18 cellular contexts compared by ENCODE assay signal in the genomic region with DNA sequence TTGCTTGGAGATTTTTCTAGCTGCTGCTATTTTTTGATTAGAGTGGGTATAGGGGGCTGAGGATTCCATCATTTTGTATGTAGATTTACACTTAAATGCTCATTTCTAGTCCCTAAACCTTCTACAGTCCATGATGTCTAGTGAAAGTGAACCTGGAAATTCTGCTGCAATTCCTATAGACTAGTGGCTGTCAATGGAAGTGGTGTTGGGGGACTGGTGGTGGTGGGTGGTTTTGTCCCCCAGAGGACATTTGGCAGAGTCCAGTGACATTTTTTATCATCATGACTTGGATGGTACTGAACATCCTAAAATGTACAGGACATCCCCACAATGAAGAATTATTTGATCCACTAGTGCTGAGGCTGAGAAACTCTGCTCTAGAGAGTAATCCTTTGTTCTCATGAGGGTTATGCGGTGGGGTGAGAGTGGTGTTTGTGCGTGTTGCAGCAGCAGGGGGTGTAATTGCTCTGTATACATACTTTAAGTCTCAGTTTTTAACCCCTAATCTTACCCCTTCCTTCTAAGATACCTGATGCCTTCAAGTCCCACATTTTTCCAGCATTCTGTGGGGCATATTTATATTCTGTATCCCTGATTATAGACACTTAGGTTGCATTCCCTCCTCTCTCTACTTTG. TPM values are rescaled to one million over a fixed set of nuclear protein-coding genes. Genes with fewer than 3 reads are reported as not detected.
DNase-seq lines count a peak whose midpoint lies in the region; ATAC-seq and TF ChIP-seq lines count a peak whose summit lies in the region.
"Had no signal": no experiment of that assay in that cellular context is flagged by ENCODE, and none has a peak within 500 bp of the region (broad histone marks: within the 10 kb centered on the region; RNA-seq: fewer than 3 reads in every experiment).

No MANE protein-coding gene starts in this region.

- H3K9me3 Mint-ChIP-seq in activated B cell treated with CpG ODN at 0.5 μM for 24 hours = no peaks in the 10 kb centered on the region
- peaks cover 0 to 2% of the 10 kb centered on the region in 2 donors for H3K9me3 Mint-ChIP-seq in effector memory CD8-positive, alpha-beta T cell

- no peaks in the 10 kb centered on the region for H3K27me3 Mint-ChIP-seq in activated B cell treated with CpG ODN at 0.5 μM for 24 hours
- no peaks in the 10 kb centered on the region for H3K27me3 Mint-ChIP-seq in effector memory CD8-positive, alpha-beta T cell
- H3K27me3 Mint-ChIP-seq: activated naive CD4-positive, alpha-beta T cell treated with anti-CD3 and anti-CD28 coated beads, Interleukin-2, amount 50 U/mL, for 24 hours had no signal

- no peaks in the 10 kb centered on the region for H3K4me1 Mint-ChIP-seq in activated B cell treated with CpG ODN at 0.5 μM for 24 hours
- no peaks in the 10 kb centered on the region for H3K4me1 Mint-ChIP-seq in effector memory CD8-positive, alpha-beta T cell (ENCODE audit: low read depth in 2 of 2)
- H3K4me1 Mint-ChIP-seq: activated naive CD4-positive, alpha-beta T cell treated with anti-CD3 and anti-CD28 coated beads, Interleukin-2, amount 50 U/mL, for 24 hours had no signal

- peak; percentile 28 for DNase-seq in H7
- DNase-seq in activated B cell treated with CpG ODN at 0.5 μM for 24 hours = no peak
- peak; percentile 1 for DNase-seq in left kidney (ENCODE audit: low read depth, low spot score)
- no peak for DNase-seq in T-helper 2 cell
- no peak for DNase-seq in germinal center (ENCODE audit: low spot score)
- DNase-seq in effector memory CD8-positive, alpha-beta T cell = no peak
- no peak for DNase-seq in activated T-cell treated with anti-CD3 and anti-CD28 coated beads, Interleukin-2, amount 50 U/mL, for 1 hour
- DNase-seq: activated CD4-positive, CD25-positive, alpha-beta regulatory T cell; effector memory CD4-positive, alpha-beta T cell; kidney; MM.1S; NCI-H446; retina; stimulated activated CD4-positive, alpha-beta T cell treated with anti-CD3 and anti-CD28 coated beads, Interleukin-1b, Interleukin-23, amount 100 ng/mL, for 48 hours had no signal

- no peaks in the 10 kb centered on the region for H3K27me3 ChIP-seq in H7 (ENCODE audit: control insufficient read depth, insufficient read depth, low read length)

- H3K36me3 ChIP-seq in H7 (replicated peaks; ENCODE audit: control insufficient read depth, insufficient read depth, low read length) = peaks cover 11% of the 10 kb centered on the region
- H3K36me3 ChIP-seq: thoracic aorta had no signal

- no peaks in the 10 kb centered on the region for H3K36me3 Mint-ChIP-seq in activated B cell treated with CpG ODN at 0.5 μM for 24 hours (ENCODE audit: low read depth)
- H3K36me3 Mint-ChIP-seq in effector memory CD8-positive, alpha-beta T cell (ENCODE audit: insufficient read depth) = peaks cover 2% of the 10 kb centered on the region

- CTCF ChIA-PET in activated B cell treated with CpG ODN at 0.5 μM for 24 hours (lab: Charles Lee) = interaction anchor here (0.6 to 1.2 kb wide), 4 partner anchors 224 to 1276 kb away, joined by 3 to 6 read pairs (median 3); no protein-coding TSS in a partner anchor

- no peak overlapping the region for H3K4me3 ChIP-seq in H7 (ENCODE audit: insufficient read depth, low read depth, low read length)
- H3K4me3 ChIP-seq: GM12878, thoracic aorta had no signal

- H3K27ac Mint-ChIP-seq in activated B cell treated with CpG ODN at 0.5 μM for 24 hours = no peak overlapping the region
- peak overlapping the region in 1 of 2 donors; percentile 20 for H3K27ac Mint-ChIP-seq in effector memory CD8-positive, alpha-beta T cell
- H3K27ac Mint-ChIP-seq: activated naive CD4-positive, alpha-beta T cell treated with anti-CD3 and anti-CD28 coated beads, Interleukin-2, amount 50 U/mL, for 24 hours had no signal

- intact Hi-C loops in activated B cell treated with CpG ODN at 0.5 μM for 24 hours (cut with micrococcal nuclease) = loop anchor here (1.0 kb wide), 1 partner anchor 252 kb away; no protein-coding TSS in a partner anchor

- POLR2A ChIA-PET in activated B cell treated with CpG ODN at 0.5 μM for 24 hours (lab: Charles Lee) = no interaction called here

- no peak overlapping the region for H3K4me3 Mint-ChIP-seq in activated B cell treated with CpG ODN at 0.5 μM for 24 hours
- H3K4me3 Mint-ChIP-seq in effector memory CD8-positive, alpha-beta T cell = no peak overlapping the region
- H3K4me3 Mint-ChIP-seq: activated naive CD4-positive, alpha-beta T cell treated with anti-CD3 and anti-CD28 coated beads, Interleukin-2, amount 50 U/mL, for 24 hours had no signal

- peak; percentile 31 for ATAC-seq in activated B cell treated with CpG ODN at 0.5 μM for 24 hours (ENCODE audit: low read depth)
- no peak for ATAC-seq in effector memory CD8-positive, alpha-beta T cell (replicated peaks)
- ATAC-seq: GM12878 had no signal

- H3K27ac ChIP-seq in C4-2B = no peak overlapping the region
- H3K27ac ChIP-seq: thoracic aorta had no signal

- peak; percentile 12 for TF ChIP-seq CTCF in C4-2B (conservative IDR thresholded peaks at IDR 0.05)
- TF ChIP-seq CTCF in activated B cell treated with CpG ODN at 0.5 μM for 24 hours (IDR thresholded peaks at IDR 0.05) = no peak

RNA-seq across cellular contexts. Expression of gene KIF11, which starts 35.0 kb away (rescaled TPM):
- 44.2 and 59.1 TPM in 2 replicates for total RNA-seq in H7 (2014; rRNA removed; shearing (Covaris generic))
- total RNA-seq in activated B cell treated with CpG ODN at 0.5 μM for 24 hours = 2.2 and 2.5 TPM in 2 replicates

RNA-seq across cellular contexts. Expression of gene IDE, which starts 54.1 kb away (rescaled TPM):
- 39.8 and 47.3 TPM in 2 replicates for total RNA-seq in H7 (2014; rRNA removed; shearing (Covaris generic))
- 37.7 and 39.2 TPM in 2 replicates for total RNA-seq in activated B cell treated with CpG ODN at 0.5 μM for 24 hours

Comparison
In these comparisons a context has a peak if more than half of its experiments do, and no peak if none do; other contexts are left out.
1. DNase-seq: peak in H7 (single experiment) and left kidney (single experiment); none in activated B cell treated with CpG ODN at 0.5 μM for 24 hours (single experiment), T-helper 2 cell (0 of 5), germinal center (single experiment), effector memory CD8-positive, alpha-beta T cell (0 of 3) and activated T-cell treated with anti-CD3 and anti-CD28 coated beads, Interleukin-2, amount 50 U/mL, for 1 hour (single experiment).
2. RNA of gene KIF11, which starts 35.0 kb away (total RNA-seq): 44.2 to 59.1 TPM in H7; 2.2 to 2.5 TPM in activated B cell treated with CpG ODN at 0.5 μM for 24 hours; every median in the first group is over 10 times any median in the second.